1 cellular context compared by ENCODE assay signal in genomic region chr15:74906450-74907276, GRCh38.
TF ChIP-seq lines count a peak whose summit lies in the region.

A gene with protein sequence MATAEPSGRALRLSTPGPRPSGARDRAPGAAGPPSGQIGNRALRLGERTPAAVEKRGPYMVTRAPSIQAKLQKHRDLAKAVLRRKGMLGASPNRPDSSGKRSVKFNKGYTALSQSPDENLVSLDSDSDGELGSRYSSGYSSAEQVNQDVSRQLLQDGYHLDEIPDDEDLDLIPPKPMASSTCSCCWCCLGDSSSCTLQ (minus strand): TSS chr15:74906851. CDS start chr15:74906800, 51 bp downstream.

TF ChIP-seq in HepG2, 621 proteins besides CTCF, POLR2A, EP300 and RAD21 (continued from another document and continues in another):
- TF ChIP-seq, protein P1, sequence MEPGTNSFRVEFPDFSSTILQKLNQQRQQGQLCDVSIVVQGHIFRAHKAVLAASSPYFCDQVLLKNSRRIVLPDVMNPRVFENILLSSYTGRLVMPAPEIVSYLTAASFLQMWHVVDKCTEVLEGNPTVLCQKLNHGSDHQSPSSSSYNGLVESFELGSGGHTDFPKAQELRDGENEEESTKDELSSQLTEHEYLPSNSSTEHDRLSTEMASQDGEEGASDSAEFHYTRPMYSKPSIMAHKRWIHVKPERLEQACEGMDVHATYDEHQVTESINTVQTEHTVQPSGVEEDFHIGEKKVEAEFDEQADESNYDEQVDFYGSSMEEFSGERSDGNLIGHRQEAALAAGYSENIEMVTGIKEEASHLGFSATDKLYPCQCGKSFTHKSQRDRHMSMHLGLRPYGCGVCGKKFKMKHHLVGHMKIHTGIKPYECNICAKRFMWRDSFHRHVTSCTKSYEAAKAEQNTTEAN (CRISPR knock-in tag; conservative IDR thresholded peaks at IDR 0.05) = peak; percentile 18; the same call in 1 of the 2 replicates
- TF ChIP-seq SAFB2 (CRISPR knock-in tag; IDR thresholded peaks at IDR 0.05; ENCODE audit: borderline replicate concordance, low read depth) (0 out of 2 replicates have a peak, but pooled peaks have one; percentile 46), ZNF713 (CRISPR knock-in tag; IDR thresholded peaks at IDR 0.05) (no peak), ZEB1 (IDR thresholded peaks at IDR 0.05; ENCODE audit: insufficient replicate concordance, low read depth) (no peak), RBFOX2 (IDR thresholded peaks at IDR 0.05; ENCODE audit: low read depth, low read length) (peak; percentile 94), ZNF781 (CRISPR knock-in tag; IDR thresholded peaks at IDR 0.05; ENCODE audit: borderline replicate concordance, not compliant biosample characterization) (no peak), ZSCAN31 (CRISPR knock-in tag; IDR thresholded peaks at IDR 0.05; ENCODE audit: low read depth) (no peak), ZNF501 (CRISPR knock-in tag; IDR thresholded peaks at IDR 0.05) (peak; percentile 23; the same call in 1 of the 2 replicates), ZNF543 (CRISPR knock-in tag; IDR thresholded peaks at IDR 0.05) (peak; percentile 51; the same call in 1 of the 2 replicates), NCOA2 (CRISPR knock-in tag; IDR thresholded peaks at IDR 0.05) (no peak; the same call in 1 of the 2 replicates), RBM39 (IDR thresholded peaks at IDR 0.05; ENCODE audit: low read depth, low read length, poor library complexity, severe bottlenecking) (peak; percentile 94), IKZF1 (IDR thresholded peaks at IDR 0.05) (no peak), ZNF547 (CRISPR knock-in tag; IDR thresholded peaks at IDR 0.05) (peak; percentile 81; the same call in 1 of the 2 replicates), ZSCAN25 (CRISPR knock-in tag; IDR thresholded peaks at IDR 0.05) (0 out of 2 replicates have a peak, but pooled peaks have one; percentile 23), PREB (CRISPR knock-in tag; IDR thresholded peaks at IDR 0.05) (no peak), ZNF430 (CRISPR knock-in tag; IDR thresholded peaks at IDR 0.05) (no peak), ZBTB40 (IDR thresholded peaks at IDR 0.05) (no peak), ZBTB40 (CRISPR knock-in tag; IDR thresholded peaks at IDR 0.05) (no peak), ZNF546 (CRISPR knock-in tag; conservative IDR thresholded peaks at IDR 0.05) (peak; percentile 77; the same call in 1 of the 2 replicates), ZFP36L2 (CRISPR knock-in tag; IDR thresholded peaks at IDR 0.05) (no peak), NFE2L1 (CRISPR knock-in tag; IDR thresholded peaks at IDR 0.05; ENCODE audit: borderline replicate concordance) (no peak), HNF1B (CRISPR knock-in tag; IDR thresholded peaks at IDR 0.05) (no peak), ZNF816 (CRISPR knock-in tag; IDR thresholded peaks at IDR 0.05; ENCODE audit: borderline replicate concordance) (no peak), BCL6 (CRISPR knock-in tag; IDR thresholded peaks at IDR 0.05) (peak; percentile 9; the same call in 1 of the 2 replicates), SOX13 (IDR thresholded peaks at IDR 0.05) (no peak), SOX13 (CRISPR knock-in tag; conservative IDR thresholded peaks at IDR 0.05 in 1 of 2, IDR thresholded peaks at IDR 0.05 in 1 of 2) (peak in 1 of 2 experiments; percentile 20; a peak in 1 of 4 replicates), POLR2AphosphoS5 (IDR thresholded peaks at IDR 0.05; ENCODE audit: low read depth, low read length) (peak; percentile 85), JUNB (CRISPR knock-in tag; IDR thresholded peaks at IDR 0.05; ENCODE audit: borderline replicate concordance) (no peak), PRPF4 (IDR thresholded peaks at IDR 0.05; ENCODE audit: low read depth, low read length, poor library complexity, severe bottlenecking) (no peak), PHF5A (CRISPR knock-in tag; IDR thresholded peaks at IDR 0.05; ENCODE audit: low read depth, unreplicated experiment) (peak; percentile 29), TGIF2 (CRISPR knock-in tag; IDR thresholded peaks at IDR 0.05) (no peak), SMAD9 (CRISPR knock-in tag; IDR thresholded peaks at IDR 0.05) (peak; percentile 29; the same call in 1 of the 2 replicates), TFDP2 (CRISPR knock-in tag; IDR thresholded peaks at IDR 0.05) (peak; percentile 74; the same call in 1 of the 2 replicates), LCORL (IDR thresholded peaks at IDR 0.05) (no peak), LCORL (CRISPR knock-in tag; IDR thresholded peaks at IDR 0.05) (peak; percentile 55; the same call in 1 of the 2 replicates)
- TF ChIP-seq, protein P2, sequence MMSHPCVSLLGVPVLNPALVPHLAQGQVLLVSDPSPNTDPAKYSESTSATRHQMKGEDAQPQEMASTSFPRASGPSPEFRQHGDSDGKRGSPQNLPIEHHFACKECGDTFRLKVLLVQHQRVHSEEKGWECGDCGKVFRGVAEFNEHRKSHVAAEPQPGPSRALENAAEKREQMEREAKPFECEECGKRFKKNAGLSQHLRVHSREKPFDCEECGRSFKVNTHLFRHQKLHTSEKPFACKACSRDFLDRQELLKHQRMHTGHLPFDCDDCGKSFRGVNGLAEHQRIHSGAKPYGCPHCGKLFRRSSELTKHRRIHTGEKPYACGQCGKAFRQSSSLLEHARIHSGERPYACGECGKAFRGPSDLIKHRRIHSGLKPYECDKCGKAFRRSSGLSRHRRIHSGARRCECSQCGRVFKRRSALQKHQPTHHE (CRISPR knock-in tag; IDR thresholded peaks at IDR 0.05; ENCODE audit: borderline replicate concordance) = no peak
- TF ChIP-seq, protein P3, sequence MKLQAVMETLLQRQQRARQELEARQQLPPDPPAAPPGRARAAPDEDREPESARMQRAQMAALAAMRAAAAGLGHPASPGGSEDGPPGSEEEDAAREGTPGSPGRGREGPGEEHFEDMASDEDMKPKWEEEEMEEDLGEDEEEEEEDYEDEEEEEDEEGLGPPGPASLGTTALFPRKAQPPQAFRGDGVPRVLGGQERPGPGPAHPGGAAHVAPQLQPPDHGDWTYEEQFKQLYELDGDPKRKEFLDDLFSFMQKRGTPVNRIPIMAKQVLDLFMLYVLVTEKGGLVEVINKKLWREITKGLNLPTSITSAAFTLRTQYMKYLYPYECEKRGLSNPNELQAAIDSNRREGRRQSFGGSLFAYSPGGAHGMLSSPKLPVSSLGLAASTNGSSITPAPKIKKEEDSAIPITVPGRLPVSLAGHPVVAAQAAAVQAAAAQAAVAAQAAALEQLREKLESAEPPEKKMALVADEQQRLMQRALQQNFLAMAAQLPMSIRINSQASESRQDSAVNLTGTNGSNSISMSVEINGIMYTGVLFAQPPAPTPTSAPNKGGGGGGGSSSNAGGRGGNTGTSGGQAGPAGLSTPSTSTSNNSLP (IDR thresholded peaks at IDR 0.05; ENCODE audit: low read depth, low read length) = no peak
- TF ChIP-seq, protein P4, sequence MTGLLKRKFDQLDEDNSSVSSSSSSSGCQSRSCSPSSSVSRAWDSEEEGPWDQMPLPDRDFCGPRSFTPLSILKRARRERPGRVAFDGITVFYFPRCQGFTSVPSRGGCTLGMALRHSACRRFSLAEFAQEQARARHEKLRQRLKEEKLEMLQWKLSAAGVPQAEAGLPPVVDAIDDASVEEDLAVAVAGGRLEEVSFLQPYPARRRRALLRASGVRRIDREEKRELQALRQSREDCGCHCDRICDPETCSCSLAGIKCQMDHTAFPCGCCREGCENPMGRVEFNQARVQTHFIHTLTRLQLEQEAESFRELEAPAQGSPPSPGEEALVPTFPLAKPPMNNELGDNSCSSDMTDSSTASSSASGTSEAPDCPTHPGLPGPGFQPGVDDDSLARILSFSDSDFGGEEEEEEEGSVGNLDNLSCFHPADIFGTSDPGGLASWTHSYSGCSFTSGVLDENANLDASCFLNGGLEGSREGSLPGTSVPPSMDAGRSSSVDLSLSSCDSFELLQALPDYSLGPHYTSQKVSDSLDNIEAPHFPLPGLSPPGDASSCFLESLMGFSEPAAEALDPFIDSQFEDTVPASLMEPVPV (CRISPR knock-in tag; IDR thresholded peaks at IDR 0.05) = peak; percentile 65; the same call in 1 of the 2 replicates
